Comparison of ENCODE assay signal across 10 cellular contexts in genomic region chr6:42405025-42405424, GRCh38. TPM values are rescaled to one million over a fixed set of nuclear protein-coding genes. Genes with fewer than 3 reads are reported as not detected.
DNase-seq lines count a peak whose midpoint lies in the region; ATAC-seq and TF ChIP-seq lines count a peak whose summit lies in the region.
"Had no signal": no experiment of that assay in that cellular context is flagged by ENCODE, and none has a peak within 500 bp of the region (broad histone marks: within the 10 kb centered on the region; RNA-seq: fewer than 3 reads in every experiment).

No MANE protein-coding gene starts in this region.

- no peaks in the 10 kb centered on the region for H3K36me3 ChIP-seq in brain microvascular endothelial cell (replicated peaks)
- H3K36me3 ChIP-seq in iPS-18a (ENCODE audit: control insufficient read depth, low read depth, low read length), result no peaks in the 10 kb centered on the region

- peak overlapping the region; percentile 19 for H3K9ac ChIP-seq in iPS-18a (ENCODE audit: low read length)

- H3K4me1 ChIP-seq in iPS-18a (ENCODE audit: control insufficient read depth, low read depth, low read length), result peaks cover 21% of the 10 kb centered on the region

- intact Hi-C loops in Right ventricle myocardium inferior (cut with DNase I) (loop anchor here (5.0 kb wide), 1 partner anchor 47 kb away; the partner anchor contains the start of gene TRERF1), cardiac septum (cut with DNase I) (no loop called here)

- no peak for DNase-seq in Right ventricle myocardium inferior (ENCODE audit: missing footprints)
- no peak for DNase-seq in cardiac septum (ENCODE audit: low spot score)
- DNase-seq in brain microvascular endothelial cell, result peak; percentile 35
- no peak for DNase-seq in SW480 (ENCODE audit: low spot score)
- DNase-seq: activated B cell treated with CpG ODN at 0.5 μM for 24 hours, NCI-H2171 had no signal

- H3K27ac ChIP-seq in brain microvascular endothelial cell (peak overlapping the region; percentile 73), iPS-18a (ENCODE audit: low read length) (no peak overlapping the region)

- ATAC-seq in Right ventricle myocardium inferior, result peak; percentile 61
- ATAC-seq in GM19324 (IDR thresholded peaks at IDR 0.05; ENCODE audit: low FRiP score, unreplicated experiment), result no peak
- no peak for ATAC-seq in GM18511 (IDR thresholded peaks at IDR 0.05; ENCODE audit: unreplicated experiment)
- ATAC-seq in HG03196 (IDR thresholded peaks at IDR 0.05; ENCODE audit: unreplicated experiment), result no peak

- no peaks in the 10 kb centered on the region for H3K9me3 ChIP-seq in iPS-18a (ENCODE audit: control insufficient read depth, low read depth, low read length)

- H3K27me3 ChIP-seq in brain microvascular endothelial cell (replicated peaks), result no peaks in the 10 kb centered on the region
- no peaks in the 10 kb centered on the region for H3K27me3 ChIP-seq in iPS-18a (ENCODE audit: control insufficient read depth, insufficient read depth, low read length)

- no peak overlapping the region for H3K4me3 ChIP-seq in brain microvascular endothelial cell (ENCODE audit: low read depth, low read length)
- H3K4me3 ChIP-seq in iPS-18a (ENCODE audit: low read length), result no peak overlapping the region

- in situ Hi-C loops in brain microvascular endothelial cell (cut with HindIII; ENCODE audit: low pct_ligation_motif_present, low sequenced_read_pairs), result no loop called here

- TF ChIP-seq CTCF in brain microvascular endothelial cell (IDR thresholded peaks at IDR 0.05; ENCODE audit: low read depth, low read length, missing control alignments), result no peak

RNA-seq across cellular contexts. Expression of gene TRERF1, which starts 46.7 kb away (rescaled TPM):
- 1.7 TPM for total RNA-seq in Right ventricle myocardium inferior
- 0.86 TPM for total RNA-seq in cardiac septum
